In the genomic region with DNA sequence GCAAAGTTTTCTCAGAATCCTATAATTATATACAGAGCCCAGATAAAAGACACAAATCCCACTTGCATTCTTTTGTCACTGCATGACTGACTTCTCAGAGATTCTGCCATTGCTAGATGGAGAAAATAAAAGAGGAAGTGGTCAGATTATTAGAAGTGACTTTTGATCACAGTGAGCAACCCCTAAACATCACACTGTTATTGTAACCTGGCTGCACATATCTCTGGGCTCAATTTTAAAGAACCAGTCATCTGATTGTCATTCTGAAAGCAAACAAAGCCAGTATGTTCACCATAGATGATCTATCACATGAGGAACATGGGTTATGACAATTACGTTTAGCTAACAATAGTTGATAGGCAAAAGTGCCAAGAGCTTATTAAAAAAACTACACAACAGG, we compare ENCODE assay signal across 1 cellular context.
TF ChIP-seq lines count a peak whose summit lies in the region.

No MANE protein-coding gene starts in this region.

TF ChIP-seq in GM23338, 12 proteins besides CTCF, POLR2A, EP300 and RAD21 (continued from another document):
- TF ChIP-seq, protein P1, sequence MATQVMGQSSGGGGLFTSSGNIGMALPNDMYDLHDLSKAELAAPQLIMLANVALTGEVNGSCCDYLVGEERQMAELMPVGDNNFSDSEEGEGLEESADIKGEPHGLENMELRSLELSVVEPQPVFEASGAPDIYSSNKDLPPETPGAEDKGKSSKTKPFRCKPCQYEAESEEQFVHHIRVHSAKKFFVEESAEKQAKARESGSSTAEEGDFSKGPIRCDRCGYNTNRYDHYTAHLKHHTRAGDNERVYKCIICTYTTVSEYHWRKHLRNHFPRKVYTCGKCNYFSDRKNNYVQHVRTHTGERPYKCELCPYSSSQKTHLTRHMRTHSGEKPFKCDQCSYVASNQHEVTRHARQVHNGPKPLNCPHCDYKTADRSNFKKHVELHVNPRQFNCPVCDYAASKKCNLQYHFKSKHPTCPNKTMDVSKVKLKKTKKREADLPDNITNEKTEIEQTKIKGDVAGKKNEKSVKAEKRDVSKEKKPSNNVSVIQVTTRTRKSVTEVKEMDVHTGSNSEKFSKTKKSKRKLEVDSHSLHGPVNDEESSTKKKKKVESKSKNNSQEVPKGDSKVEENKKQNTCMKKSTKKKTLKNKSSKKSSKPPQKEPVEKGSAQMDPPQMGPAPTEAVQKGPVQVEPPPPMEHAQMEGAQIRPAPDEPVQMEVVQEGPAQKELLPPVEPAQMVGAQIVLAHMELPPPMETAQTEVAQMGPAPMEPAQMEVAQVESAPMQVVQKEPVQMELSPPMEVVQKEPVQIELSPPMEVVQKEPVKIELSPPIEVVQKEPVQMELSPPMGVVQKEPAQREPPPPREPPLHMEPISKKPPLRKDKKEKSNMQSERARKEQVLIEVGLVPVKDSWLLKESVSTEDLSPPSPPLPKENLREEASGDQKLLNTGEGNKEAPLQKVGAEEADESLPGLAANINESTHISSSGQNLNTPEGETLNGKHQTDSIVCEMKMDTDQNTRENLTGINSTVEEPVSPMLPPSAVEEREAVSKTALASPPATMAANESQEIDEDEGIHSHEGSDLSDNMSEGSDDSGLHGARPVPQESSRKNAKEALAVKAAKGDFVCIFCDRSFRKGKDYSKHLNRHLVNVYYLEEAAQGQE (IDR thresholded peaks at IDR 0.05; ENCODE audit: unreplicated experiment), result no peak
- TF ChIP-seq NANOG (IDR thresholded peaks at IDR 0.05; ENCODE audit: borderline replicate concordance), result no peak
- no peak for TF ChIP-seq EZH2 (IDR thresholded peaks at IDR 0.05; ENCODE audit: low read depth, unreplicated experiment)
- no peak for TF ChIP-seq EZH2phosphoT487 (IDR thresholded peaks at IDR 0.05; ENCODE audit: unreplicated experiment)
- TF ChIP-seq, protein P2, sequence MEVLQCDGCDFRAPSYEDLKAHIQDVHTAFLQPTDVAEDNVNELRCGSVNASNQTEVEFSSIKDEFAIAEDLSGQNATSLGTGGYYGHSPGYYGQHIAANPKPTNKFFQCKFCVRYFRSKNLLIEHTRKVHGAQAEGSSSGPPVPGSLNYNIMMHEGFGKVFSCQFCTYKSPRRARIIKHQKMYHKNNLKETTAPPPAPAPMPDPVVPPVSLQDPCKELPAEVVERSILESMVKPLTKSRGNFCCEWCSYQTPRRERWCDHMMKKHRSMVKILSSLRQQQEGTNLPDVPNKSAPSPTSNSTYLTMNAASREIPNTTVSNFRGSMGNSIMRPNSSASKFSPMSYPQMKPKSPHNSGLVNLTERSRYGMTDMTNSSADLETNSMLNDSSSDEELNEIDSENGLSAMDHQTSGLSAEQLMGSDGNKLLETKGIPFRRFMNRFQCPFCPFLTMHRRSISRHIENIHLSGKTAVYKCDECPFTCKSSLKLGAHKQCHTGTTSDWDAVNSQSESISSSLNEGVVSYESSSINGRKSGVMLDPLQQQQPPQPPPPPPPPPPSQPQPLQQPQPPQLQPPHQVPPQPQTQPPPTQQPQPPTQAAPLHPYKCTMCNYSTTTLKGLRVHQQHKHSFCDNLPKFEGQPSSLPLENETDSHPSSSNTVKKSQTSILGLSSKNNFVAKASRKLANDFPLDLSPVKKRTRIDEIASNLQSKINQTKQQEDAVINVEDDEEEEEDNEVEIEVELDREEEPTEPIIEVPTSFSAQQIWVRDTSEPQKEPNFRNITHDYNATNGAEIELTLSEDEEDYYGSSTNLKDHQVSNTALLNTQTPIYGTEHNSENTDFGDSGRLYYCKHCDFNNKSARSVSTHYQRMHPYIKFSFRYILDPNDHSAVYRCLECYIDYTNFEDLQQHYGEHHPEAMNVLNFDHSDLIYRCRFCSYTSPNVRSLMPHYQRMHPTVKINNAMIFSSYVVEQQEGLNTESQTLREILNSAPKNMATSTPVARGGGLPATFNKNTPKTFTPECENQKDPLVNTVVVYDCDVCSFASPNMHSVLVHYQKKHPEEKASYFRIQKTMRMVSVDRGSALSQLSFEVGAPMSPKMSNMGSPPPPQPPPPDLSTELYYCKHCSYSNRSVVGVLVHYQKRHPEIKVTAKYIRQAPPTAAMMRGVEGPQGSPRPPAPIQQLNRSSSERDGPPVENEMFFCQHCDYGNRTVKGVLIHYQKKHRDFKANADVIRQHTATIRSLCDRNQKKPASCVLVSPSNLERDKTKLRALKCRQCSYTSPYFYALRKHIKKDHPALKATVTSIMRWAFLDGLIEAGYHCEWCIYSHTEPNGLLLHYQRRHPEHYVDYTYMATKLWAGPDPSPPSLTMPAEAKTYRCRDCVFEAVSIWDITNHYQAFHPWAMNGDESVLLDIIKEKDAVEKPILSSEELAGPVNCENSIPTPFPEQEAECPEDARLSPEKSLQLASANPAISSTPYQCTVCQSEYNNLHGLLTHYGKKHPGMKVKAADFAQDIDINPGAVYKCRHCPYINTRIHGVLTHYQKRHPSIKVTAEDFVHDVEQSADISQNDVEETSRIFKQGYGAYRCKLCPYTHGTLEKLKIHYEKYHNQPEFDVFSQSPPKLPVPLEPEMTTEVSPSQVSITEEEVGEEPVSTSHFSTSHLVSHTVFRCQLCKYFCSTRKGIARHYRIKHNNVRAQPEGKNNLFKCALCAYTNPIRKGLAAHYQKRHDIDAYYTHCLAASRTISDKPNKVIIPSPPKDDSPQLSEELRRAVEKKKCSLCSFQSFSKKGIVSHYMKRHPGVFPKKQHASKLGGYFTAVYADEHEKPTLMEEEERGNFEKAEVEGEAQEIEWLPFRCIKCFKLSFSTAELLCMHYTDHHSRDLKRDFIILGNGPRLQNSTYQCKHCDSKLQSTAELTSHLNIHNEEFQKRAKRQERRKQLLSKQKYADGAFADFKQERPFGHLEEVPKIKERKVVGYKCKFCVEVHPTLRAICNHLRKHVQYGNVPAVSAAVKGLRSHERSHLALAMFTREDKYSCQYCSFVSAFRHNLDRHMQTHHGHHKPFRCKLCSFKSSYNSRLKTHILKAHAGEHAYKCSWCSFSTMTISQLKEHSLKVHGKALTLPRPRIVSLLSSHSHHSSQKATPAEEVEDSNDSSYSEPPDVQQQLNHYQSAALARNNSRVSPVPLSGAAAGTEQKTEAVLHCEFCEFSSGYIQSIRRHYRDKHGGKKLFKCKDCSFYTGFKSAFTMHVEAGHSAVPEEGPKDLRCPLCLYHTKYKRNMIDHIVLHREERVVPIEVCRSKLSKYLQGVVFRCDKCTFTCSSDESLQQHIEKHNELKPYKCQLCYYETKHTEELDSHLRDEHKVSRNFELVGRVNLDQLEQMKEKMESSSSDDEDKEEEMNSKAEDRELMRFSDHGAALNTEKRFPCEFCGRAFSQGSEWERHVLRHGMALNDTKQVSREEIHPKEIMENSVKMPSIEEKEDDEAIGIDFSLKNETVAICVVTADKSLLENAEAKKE (CRISPR knock-in tag; IDR thresholded peaks at IDR 0.05), result no peak
- TF ChIP-seq CREB1 (CRISPR knock-in tag; IDR thresholded peaks at IDR 0.05; ENCODE audit: low read depth), result no peak
